In the genomic region with DNA sequence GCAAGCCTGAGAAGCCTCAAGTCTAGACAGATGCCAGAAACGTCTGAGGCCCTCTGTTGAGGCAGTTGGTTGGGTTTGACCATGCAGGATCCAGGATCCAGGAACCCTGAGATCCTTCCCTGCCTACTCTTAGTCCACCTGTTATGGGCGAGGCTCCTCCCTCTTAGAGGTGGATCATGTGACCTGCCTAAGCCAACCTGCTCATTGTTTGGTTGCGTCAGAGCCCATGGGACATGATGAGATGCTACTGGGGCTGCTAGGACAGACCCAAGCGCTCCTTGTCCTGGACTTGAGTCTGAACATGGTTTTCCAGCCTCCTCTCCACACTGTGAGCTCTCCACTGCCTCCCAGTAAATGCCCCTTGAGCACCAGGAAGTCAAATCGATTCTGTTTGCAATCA, we compare ENCODE assay signal across 2 cellular contexts.
TF ChIP-seq lines count a peak whose summit lies in the region.

No MANE protein-coding gene starts in this region.

TF ChIP-seq in HCT116, 20 proteins besides CTCF, POLR2A, EP300 and RAD21 (continued from another document):
- TF ChIP-seq CEBPB (IDR thresholded peaks at IDR 0.05; ENCODE audit: low read depth) (no peak), JUND (IDR thresholded peaks at IDR 0.05) (no peak), SIN3A (IDR thresholded peaks at IDR 0.05; ENCODE audit: low read depth) (no peak), ZBTB33 (IDR thresholded peaks at IDR 0.05; ENCODE audit: extremely low read depth, insufficient replicate concordance, low read length) (no peak), POLR2AphosphoS5 (IDR thresholded peaks at IDR 0.05; ENCODE audit: low read depth, low read length) (no peak), EZH2 (IDR thresholded peaks at IDR 0.05) (no peak), CBX3 (IDR thresholded peaks at IDR 0.05; ENCODE audit: low read depth) (no peak)

TF ChIP-seq in WTC11, 78 proteins besides CTCF, POLR2A, EP300 and RAD21 (continued from another document):
- TF ChIP-seq, protein P1, sequence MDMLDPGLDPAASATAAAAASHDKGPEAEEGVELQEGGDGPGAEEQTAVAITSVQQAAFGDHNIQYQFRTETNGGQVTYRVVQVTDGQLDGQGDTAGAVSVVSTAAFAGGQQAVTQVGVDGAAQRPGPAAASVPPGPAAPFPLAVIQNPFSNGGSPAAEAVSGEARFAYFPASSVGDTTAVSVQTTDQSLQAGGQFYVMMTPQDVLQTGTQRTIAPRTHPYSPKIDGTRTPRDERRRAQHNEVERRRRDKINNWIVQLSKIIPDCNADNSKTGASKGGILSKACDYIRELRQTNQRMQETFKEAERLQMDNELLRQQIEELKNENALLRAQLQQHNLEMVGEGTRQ (CRISPR knock-in tag; IDR thresholded peaks at IDR 0.05), result peak; percentile 57; the same call in 1 of the 2 replicates
- TF ChIP-seq RELA (CRISPR knock-in tag; IDR thresholded peaks at IDR 0.05; ENCODE audit: borderline replicate concordance) (no peak), ZNF263 (CRISPR knock-in tag; IDR thresholded peaks at IDR 0.05; ENCODE audit: low read depth) (no peak)
